In the genomic region with DNA sequence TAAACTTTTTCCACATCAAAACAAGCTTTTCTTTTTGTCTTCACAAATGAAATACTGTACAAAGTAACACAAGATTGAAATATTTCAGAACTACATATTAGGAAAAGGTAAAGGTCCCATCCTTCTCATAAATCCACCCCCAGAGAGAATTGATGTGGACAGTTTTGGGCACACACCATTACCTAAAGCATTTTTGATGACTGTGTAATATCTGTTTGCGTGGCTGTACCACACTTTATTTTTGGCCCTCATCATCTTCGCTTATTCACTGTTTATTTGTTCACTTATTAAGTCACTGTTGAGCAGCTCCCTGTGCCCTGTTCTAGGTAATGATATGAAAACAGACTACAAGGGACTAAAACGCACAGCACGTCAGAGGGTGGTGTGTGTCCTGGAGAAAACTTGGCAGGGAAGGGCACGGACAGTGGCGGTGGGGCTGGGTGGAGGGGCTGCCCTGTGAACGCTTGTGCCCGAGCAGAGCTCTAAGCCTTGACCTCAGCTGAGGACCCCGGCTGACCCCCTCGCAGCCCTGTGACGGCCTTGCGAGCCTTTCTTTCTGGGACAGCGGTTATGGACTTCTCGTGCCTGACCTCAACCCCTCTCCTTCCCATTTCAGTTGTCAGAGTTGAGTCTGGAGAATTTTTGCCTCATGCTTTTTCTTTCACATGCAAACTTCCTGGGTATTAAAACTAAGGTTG, we compare ENCODE assay signal across 1 cellular context.
TF ChIP-seq lines count a peak whose summit lies in the region.

No MANE protein-coding gene starts in this region.

TF ChIP-seq in GM23338, 12 proteins besides CTCF, POLR2A, EP300 and RAD21 (continued from another document):
- TF ChIP-seq, protein P1, sequence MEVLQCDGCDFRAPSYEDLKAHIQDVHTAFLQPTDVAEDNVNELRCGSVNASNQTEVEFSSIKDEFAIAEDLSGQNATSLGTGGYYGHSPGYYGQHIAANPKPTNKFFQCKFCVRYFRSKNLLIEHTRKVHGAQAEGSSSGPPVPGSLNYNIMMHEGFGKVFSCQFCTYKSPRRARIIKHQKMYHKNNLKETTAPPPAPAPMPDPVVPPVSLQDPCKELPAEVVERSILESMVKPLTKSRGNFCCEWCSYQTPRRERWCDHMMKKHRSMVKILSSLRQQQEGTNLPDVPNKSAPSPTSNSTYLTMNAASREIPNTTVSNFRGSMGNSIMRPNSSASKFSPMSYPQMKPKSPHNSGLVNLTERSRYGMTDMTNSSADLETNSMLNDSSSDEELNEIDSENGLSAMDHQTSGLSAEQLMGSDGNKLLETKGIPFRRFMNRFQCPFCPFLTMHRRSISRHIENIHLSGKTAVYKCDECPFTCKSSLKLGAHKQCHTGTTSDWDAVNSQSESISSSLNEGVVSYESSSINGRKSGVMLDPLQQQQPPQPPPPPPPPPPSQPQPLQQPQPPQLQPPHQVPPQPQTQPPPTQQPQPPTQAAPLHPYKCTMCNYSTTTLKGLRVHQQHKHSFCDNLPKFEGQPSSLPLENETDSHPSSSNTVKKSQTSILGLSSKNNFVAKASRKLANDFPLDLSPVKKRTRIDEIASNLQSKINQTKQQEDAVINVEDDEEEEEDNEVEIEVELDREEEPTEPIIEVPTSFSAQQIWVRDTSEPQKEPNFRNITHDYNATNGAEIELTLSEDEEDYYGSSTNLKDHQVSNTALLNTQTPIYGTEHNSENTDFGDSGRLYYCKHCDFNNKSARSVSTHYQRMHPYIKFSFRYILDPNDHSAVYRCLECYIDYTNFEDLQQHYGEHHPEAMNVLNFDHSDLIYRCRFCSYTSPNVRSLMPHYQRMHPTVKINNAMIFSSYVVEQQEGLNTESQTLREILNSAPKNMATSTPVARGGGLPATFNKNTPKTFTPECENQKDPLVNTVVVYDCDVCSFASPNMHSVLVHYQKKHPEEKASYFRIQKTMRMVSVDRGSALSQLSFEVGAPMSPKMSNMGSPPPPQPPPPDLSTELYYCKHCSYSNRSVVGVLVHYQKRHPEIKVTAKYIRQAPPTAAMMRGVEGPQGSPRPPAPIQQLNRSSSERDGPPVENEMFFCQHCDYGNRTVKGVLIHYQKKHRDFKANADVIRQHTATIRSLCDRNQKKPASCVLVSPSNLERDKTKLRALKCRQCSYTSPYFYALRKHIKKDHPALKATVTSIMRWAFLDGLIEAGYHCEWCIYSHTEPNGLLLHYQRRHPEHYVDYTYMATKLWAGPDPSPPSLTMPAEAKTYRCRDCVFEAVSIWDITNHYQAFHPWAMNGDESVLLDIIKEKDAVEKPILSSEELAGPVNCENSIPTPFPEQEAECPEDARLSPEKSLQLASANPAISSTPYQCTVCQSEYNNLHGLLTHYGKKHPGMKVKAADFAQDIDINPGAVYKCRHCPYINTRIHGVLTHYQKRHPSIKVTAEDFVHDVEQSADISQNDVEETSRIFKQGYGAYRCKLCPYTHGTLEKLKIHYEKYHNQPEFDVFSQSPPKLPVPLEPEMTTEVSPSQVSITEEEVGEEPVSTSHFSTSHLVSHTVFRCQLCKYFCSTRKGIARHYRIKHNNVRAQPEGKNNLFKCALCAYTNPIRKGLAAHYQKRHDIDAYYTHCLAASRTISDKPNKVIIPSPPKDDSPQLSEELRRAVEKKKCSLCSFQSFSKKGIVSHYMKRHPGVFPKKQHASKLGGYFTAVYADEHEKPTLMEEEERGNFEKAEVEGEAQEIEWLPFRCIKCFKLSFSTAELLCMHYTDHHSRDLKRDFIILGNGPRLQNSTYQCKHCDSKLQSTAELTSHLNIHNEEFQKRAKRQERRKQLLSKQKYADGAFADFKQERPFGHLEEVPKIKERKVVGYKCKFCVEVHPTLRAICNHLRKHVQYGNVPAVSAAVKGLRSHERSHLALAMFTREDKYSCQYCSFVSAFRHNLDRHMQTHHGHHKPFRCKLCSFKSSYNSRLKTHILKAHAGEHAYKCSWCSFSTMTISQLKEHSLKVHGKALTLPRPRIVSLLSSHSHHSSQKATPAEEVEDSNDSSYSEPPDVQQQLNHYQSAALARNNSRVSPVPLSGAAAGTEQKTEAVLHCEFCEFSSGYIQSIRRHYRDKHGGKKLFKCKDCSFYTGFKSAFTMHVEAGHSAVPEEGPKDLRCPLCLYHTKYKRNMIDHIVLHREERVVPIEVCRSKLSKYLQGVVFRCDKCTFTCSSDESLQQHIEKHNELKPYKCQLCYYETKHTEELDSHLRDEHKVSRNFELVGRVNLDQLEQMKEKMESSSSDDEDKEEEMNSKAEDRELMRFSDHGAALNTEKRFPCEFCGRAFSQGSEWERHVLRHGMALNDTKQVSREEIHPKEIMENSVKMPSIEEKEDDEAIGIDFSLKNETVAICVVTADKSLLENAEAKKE (CRISPR knock-in tag; IDR thresholded peaks at IDR 0.05), result no peak
- TF ChIP-seq, protein P2, sequence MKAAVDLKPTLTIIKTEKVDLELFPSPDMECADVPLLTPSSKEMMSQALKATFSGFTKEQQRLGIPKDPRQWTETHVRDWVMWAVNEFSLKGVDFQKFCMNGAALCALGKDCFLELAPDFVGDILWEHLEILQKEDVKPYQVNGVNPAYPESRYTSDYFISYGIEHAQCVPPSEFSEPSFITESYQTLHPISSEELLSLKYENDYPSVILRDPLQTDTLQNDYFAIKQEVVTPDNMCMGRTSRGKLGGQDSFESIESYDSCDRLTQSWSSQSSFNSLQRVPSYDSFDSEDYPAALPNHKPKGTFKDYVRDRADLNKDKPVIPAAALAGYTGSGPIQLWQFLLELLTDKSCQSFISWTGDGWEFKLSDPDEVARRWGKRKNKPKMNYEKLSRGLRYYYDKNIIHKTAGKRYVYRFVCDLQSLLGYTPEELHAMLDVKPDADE (IDR thresholded peaks at IDR 0.05), result no peak
- TF ChIP-seq STAT1 (IDR thresholded peaks at IDR 0.05; ENCODE audit: unreplicated experiment), result no peak
- no peak for TF ChIP-seq CREB1 (CRISPR knock-in tag; IDR thresholded peaks at IDR 0.05; ENCODE audit: low read depth)
- no peak for TF ChIP-seq EZH2phosphoT487 (IDR thresholded peaks at IDR 0.05; ENCODE audit: unreplicated experiment)
- no peak for TF ChIP-seq ZNF114 (CRISPR knock-in tag; IDR thresholded peaks at IDR 0.05)
- TF ChIP-seq NANOG (IDR thresholded peaks at IDR 0.05; ENCODE audit: borderline replicate concordance), result no peak
- no peak for TF ChIP-seq POLR2AphosphoS5 (IDR thresholded peaks at IDR 0.05; ENCODE audit: low read depth)
- TF ChIP-seq EZH2 (IDR thresholded peaks at IDR 0.05; ENCODE audit: low read depth, unreplicated experiment), result no peak
- TF ChIP-seq, protein P3, sequence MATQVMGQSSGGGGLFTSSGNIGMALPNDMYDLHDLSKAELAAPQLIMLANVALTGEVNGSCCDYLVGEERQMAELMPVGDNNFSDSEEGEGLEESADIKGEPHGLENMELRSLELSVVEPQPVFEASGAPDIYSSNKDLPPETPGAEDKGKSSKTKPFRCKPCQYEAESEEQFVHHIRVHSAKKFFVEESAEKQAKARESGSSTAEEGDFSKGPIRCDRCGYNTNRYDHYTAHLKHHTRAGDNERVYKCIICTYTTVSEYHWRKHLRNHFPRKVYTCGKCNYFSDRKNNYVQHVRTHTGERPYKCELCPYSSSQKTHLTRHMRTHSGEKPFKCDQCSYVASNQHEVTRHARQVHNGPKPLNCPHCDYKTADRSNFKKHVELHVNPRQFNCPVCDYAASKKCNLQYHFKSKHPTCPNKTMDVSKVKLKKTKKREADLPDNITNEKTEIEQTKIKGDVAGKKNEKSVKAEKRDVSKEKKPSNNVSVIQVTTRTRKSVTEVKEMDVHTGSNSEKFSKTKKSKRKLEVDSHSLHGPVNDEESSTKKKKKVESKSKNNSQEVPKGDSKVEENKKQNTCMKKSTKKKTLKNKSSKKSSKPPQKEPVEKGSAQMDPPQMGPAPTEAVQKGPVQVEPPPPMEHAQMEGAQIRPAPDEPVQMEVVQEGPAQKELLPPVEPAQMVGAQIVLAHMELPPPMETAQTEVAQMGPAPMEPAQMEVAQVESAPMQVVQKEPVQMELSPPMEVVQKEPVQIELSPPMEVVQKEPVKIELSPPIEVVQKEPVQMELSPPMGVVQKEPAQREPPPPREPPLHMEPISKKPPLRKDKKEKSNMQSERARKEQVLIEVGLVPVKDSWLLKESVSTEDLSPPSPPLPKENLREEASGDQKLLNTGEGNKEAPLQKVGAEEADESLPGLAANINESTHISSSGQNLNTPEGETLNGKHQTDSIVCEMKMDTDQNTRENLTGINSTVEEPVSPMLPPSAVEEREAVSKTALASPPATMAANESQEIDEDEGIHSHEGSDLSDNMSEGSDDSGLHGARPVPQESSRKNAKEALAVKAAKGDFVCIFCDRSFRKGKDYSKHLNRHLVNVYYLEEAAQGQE (IDR thresholded peaks at IDR 0.05; ENCODE audit: unreplicated experiment), result no peak
TF ChIP-seq in GM23338: peak in this region for 0.
